Comparison of ENCODE assay signal across 1 cellular context in the genomic region with DNA sequence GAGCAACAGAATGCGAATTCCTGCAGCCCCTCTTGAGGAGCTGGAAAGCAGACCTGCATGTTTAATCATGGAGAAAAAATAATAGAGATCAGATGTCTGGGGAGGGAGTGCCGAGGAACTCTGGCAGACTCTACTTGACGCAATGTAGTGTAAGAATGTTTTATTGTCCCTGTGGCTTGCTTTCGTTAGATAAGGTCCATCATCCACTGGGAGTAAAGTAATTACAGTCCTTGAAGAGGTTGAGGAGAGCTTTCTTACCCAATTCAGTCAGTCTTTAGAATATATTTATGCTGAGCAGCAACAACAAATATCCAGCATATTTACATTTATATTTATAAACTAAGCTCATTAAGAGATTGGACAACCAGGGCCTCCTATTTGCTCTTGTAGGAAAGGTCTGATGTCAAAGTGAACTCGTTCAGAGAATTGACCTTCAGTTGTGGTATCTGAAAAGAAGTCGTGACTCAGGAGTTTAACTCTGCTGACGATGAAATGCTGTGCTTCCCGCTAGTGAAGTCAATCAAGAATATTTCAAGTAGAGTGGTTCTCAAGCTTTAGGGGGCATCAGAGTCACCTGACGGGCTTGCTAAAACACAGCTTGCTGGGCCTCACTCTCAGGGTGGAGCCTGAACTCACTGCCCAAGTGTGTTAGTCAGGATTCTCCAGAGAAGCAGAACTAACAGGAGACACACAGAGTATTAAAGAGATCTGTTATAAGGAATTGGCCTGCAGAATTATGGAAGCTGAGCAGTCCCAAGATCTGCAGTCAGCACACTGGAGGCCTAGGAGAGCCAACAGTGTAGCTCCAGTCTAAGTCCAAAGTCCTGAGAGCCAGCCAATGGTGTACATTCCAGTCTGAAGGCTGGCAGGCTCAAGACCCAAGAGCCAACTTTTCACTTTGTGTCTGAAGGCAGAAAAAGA.
TF ChIP-seq lines count a peak whose summit lies in the region.

No MANE protein-coding gene starts in this region.

TF ChIP-seq in K562, 482 proteins besides CTCF, POLR2A, EP300 and RAD21 (continued from another document):
- TF ChIP-seq ZNF655 (CRISPR knock-in tag; IDR thresholded peaks at IDR 0.05): no peak
- TF ChIP-seq, protein P1, sequence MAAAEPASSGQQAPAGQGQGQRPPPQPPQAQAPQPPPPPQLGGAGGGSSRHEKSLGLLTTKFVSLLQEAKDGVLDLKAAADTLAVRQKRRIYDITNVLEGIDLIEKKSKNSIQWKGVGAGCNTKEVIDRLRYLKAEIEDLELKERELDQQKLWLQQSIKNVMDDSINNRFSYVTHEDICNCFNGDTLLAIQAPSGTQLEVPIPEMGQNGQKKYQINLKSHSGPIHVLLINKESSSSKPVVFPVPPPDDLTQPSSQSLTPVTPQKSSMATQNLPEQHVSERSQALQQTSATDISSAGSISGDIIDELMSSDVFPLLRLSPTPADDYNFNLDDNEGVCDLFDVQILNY (CRISPR knock-in tag; IDR thresholded peaks at IDR 0.05): no peak
- TF ChIP-seq CHD1 (IDR thresholded peaks at IDR 0.05; ENCODE audit: low read length): no peak
- no peak for TF ChIP-seq TFAP4 (CRISPR knock-in tag; IDR thresholded peaks at IDR 0.05; ENCODE audit: borderline replicate concordance)
- peak; percentile 26; the same call in 1 of the 2 replicates for TF ChIP-seq SMARCE1 (IDR thresholded peaks at IDR 0.05)
- TF ChIP-seq POLR3G (IDR thresholded peaks at IDR 0.05; ENCODE audit: extremely low read depth, insufficient read length, insufficient replicate concordance): no peak
- no peak for TF ChIP-seq ZNF24 (IDR thresholded peaks at IDR 0.05)
- peak; percentile 17; the same call in 1 of the 2 replicates for TF ChIP-seq ZNF175 (CRISPR knock-in tag; IDR thresholded peaks at IDR 0.05; ENCODE audit: low read depth)
- TF ChIP-seq THRA (IDR thresholded peaks at IDR 0.05): no peak
- 0 out of 2 replicates have a peak, but pooled peaks have one; percentile 30 for TF ChIP-seq ZBTB26 (CRISPR knock-in tag; IDR thresholded peaks at IDR 0.05)
- TF ChIP-seq CAMTA2 (CRISPR knock-in tag; conservative IDR thresholded peaks at IDR 0.05): no peak
- no peak for TF ChIP-seq ZNF124 (CRISPR knock-in tag; IDR thresholded peaks at IDR 0.05)
- TF ChIP-seq, protein P2, sequence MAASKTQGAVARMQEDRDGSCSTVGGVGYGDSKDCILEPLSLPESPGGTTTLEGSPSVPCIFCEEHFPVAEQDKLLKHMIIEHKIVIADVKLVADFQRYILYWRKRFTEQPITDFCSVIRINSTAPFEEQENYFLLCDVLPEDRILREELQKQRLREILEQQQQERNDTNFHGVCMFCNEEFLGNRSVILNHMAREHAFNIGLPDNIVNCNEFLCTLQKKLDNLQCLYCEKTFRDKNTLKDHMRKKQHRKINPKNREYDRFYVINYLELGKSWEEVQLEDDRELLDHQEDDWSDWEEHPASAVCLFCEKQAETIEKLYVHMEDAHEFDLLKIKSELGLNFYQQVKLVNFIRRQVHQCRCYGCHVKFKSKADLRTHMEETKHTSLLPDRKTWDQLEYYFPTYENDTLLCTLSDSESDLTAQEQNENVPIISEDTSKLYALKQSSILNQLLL (CRISPR knock-in tag; IDR thresholded peaks at IDR 0.05; ENCODE audit: borderline replicate concordance): no peak
- TF ChIP-seq IFI16 (CRISPR knock-in tag; IDR thresholded peaks at IDR 0.05): no peak
